Comparison of ENCODE assay signal across 19 cellular contexts in genomic region chr5:175508896-175509295, GRCh38. TPM values are rescaled to one million over a fixed set of nuclear protein-coding genes. Genes with fewer than 3 reads are reported as not detected.
DNase-seq lines count a peak whose midpoint lies in the region; FAIRE-seq and TF ChIP-seq lines count a peak whose summit lies in the region.
"Had no signal": no experiment of that assay in that cellular context is flagged by ENCODE, and none has a peak within 500 bp of the region (broad histone marks: within the 10 kb centered on the region; RNA-seq: fewer than 3 reads in every experiment).

No MANE protein-coding gene starts in this region.

- H3K27ac Mint-ChIP-seq in T-helper 2 cell treated with Interferon-gamma antibody and Interleukin-4, amounts not matched to agents 5 μg/mL and 100 μg/mL, for 36 hours: peak overlapping the region; percentile 4
- H3K27ac Mint-ChIP-seq in activated naive CD4-positive, alpha-beta T cell treated with anti-CD3 and anti-CD28 coated beads, Interleukin-2, amount 50 U/mL, for 24 hours: peak overlapping the region; percentile 59
- H3K27ac Mint-ChIP-seq in immature natural killer cell: no peak overlapping the region
- H3K27ac Mint-ChIP-seq: B cell had no signal

- peaks cover 26% of the 10 kb centered on the region for H3K4me1 Mint-ChIP-seq in T-helper 2 cell treated with Interferon-gamma antibody and Interleukin-4, amounts not matched to agents 5 μg/mL and 100 μg/mL, for 36 hours (ENCODE audit: low read depth)
- peaks cover 47% of the 10 kb centered on the region for H3K4me1 Mint-ChIP-seq in activated naive CD4-positive, alpha-beta T cell treated with anti-CD3 and anti-CD28 coated beads, Interleukin-2, amount 50 U/mL, for 24 hours
- H3K4me1 Mint-ChIP-seq in immature natural killer cell: peaks cover 7 to 10% of the 10 kb centered on the region in 2 donors

- peaks cover 39% of the 10 kb centered on the region for H3K79me2 ChIP-seq in smooth muscle cell (ENCODE audit: low read depth)

- TF ChIP-seq CTCF in smooth muscle cell (IDR thresholded peaks at IDR 0.05; ENCODE audit: borderline replicate concordance, insufficient read depth, poor library complexity, severe bottlenecking): no peak

- no peak overlapping the region for H2AFZ ChIP-seq in smooth muscle cell (ENCODE audit: low read depth)

- no peaks in the 10 kb centered on the region for H3K27me3 Mint-ChIP-seq in T-helper 2 cell treated with Interferon-gamma antibody and Interleukin-4, amounts not matched to agents 5 μg/mL and 100 μg/mL, for 36 hours (ENCODE audit: low read depth)
- H3K27me3 Mint-ChIP-seq in activated naive CD4-positive, alpha-beta T cell treated with anti-CD3 and anti-CD28 coated beads, Interleukin-2, amount 50 U/mL, for 24 hours: no peaks in the 10 kb centered on the region
- H3K27me3 Mint-ChIP-seq in immature natural killer cell (ENCODE audit: low read depth in 3 of 3): peaks cover 0 to 2% (median 0%) of the 10 kb centered on the region in 3 donors
- H3K27me3 Mint-ChIP-seq: B cell had no signal

- no peaks in the 10 kb centered on the region for H3K9me3 Mint-ChIP-seq in T-helper 2 cell treated with Interferon-gamma antibody and Interleukin-4, amounts not matched to agents 5 μg/mL and 100 μg/mL, for 36 hours
- H3K9me3 Mint-ChIP-seq in activated naive CD4-positive, alpha-beta T cell treated with anti-CD3 and anti-CD28 coated beads, Interleukin-2, amount 50 U/mL, for 24 hours: no peaks in the 10 kb centered on the region
- H3K9me3 Mint-ChIP-seq in immature natural killer cell: no peaks in the 10 kb centered on the region

- H3K4me3 Mint-ChIP-seq in T-helper 2 cell treated with Interferon-gamma antibody and Interleukin-4, amounts not matched to agents 5 μg/mL and 100 μg/mL, for 36 hours: no peak overlapping the region
- no peak overlapping the region for H3K4me3 Mint-ChIP-seq in activated naive CD4-positive, alpha-beta T cell treated with anti-CD3 and anti-CD28 coated beads, Interleukin-2, amount 50 U/mL, for 24 hours
- no peak overlapping the region for H3K4me3 Mint-ChIP-seq in immature natural killer cell
- H3K4me3 Mint-ChIP-seq: B cell had no signal

- no peak for DNase-seq in T-helper 2 cell treated with Interferon-gamma antibody and Interleukin-4, amounts not matched to agents 5 μg/mL and 100 μg/mL, for 36 hours (ENCODE audit: low spot score)
- DNase-seq in T-helper 2 cell (no peak), amniotic epithelial cell (ENCODE audit: low read depth) (peak; percentile 48), smooth muscle cell (lab: John Stamatoyannopoulos, UW; ENCODE audit: unreplicated experiment) (no peak), immature natural killer cell (no peak), RCC 7860 (ENCODE audit: low spot score) (no peak)
- no peak for DNase-seq in activated naive CD4-positive, alpha-beta T cell treated with anti-CD3 and anti-CD28 coated beads, Interleukin-2, amount 50 U/mL, for 16 hours
- DNase-seq: 8988T, COR-L47, DMS 273 treated with DMSO at 0.1 percent for 48 hours, DND-41, NCI-H1105, NCI-H1694, NCI-H2081 treated with DMSO at 0.1 percent for 48 hours, Peyer's patch had no signal

- no peak overlapping the region for H3K4me3 ChIP-seq in smooth muscle cell
- H3K4me3 ChIP-seq: K562, Peyer's patch had no signal

- no peaks in the 10 kb centered on the region for H3K4me1 ChIP-seq in smooth muscle cell (ENCODE audit: low read depth)
- H3K4me1 ChIP-seq: Peyer's patch had no signal

- H3K27ac ChIP-seq in smooth muscle cell (ENCODE audit: low read depth): peak overlapping the region; percentile 31
- H3K27ac ChIP-seq: Peyer's patch had no signal

- no peaks in the 10 kb centered on the region for H3K9me3 ChIP-seq in smooth muscle cell (replicated peaks; ENCODE audit: low read depth)
- H3K9me3 ChIP-seq: Peyer's patch had no signal

- no peak overlapping the region for H3K4me2 ChIP-seq in smooth muscle cell

- no peak for FAIRE-seq in RCC 7860 (lab: Jason Lieb, UNC)
- FAIRE-seq: H1, K562 had no signal

- peaks cover 73% of the 10 kb centered on the region for H3K36me3 Mint-ChIP-seq in T-helper 2 cell treated with Interferon-gamma antibody and Interleukin-4, amounts not matched to agents 5 μg/mL and 100 μg/mL, for 36 hours (ENCODE audit: low read depth)
- peaks cover 42% of the 10 kb centered on the region for H3K36me3 Mint-ChIP-seq in activated naive CD4-positive, alpha-beta T cell treated with anti-CD3 and anti-CD28 coated beads, Interleukin-2, amount 50 U/mL, for 24 hours
- peaks cover 26 to 34% (median 28%) of the 10 kb centered on the region in 3 donors for H3K36me3 Mint-ChIP-seq in immature natural killer cell

- no peaks in the 10 kb centered on the region for H3K27me3 ChIP-seq in smooth muscle cell (ENCODE audit: low read depth)
- H3K27me3 ChIP-seq: Peyer's patch had no signal

- no peak overlapping the region for H3K9ac ChIP-seq in smooth muscle cell (ENCODE audit: low read depth)

- peaks cover 19% of the 10 kb centered on the region for H3K36me3 ChIP-seq in smooth muscle cell (ENCODE audit: low read depth)

- H4K20me1 ChIP-seq in smooth muscle cell (ENCODE audit: low read depth): peaks cover 76% of the 10 kb centered on the region

- WGBS in smooth muscle cell (ENCODE audit: low lambda C conversion rate): 96% methylated on average over 2 of the region's 2 CpGs

- no peaks in the 10 kb centered on the region for H3F3A ChIP-seq in smooth muscle cell (ENCODE audit: low read depth)

RNA-seq across cellular contexts. Expression of gene SFXN1, which starts 30.5 kb away (rescaled TPM):
- 136 and 142 TPM in 2 replicates for total RNA-seq in smooth muscle cell
- polyA plus RNA-seq in smooth muscle cell (63.9 and 65.6 TPM in 2 replicates), immature natural killer cell (10 to 100 TPM; 24.4 to 40.3 (median 24.9) TPM)

Comparison
In these comparisons a context has a peak if more than half of its experiments do, and no peak if none do; other contexts are left out.
1. H3K27ac Mint-ChIP-seq: peak in T-helper 2 cell treated with Interferon-gamma antibody and Interleukin-4, amounts not matched to agents 5 μg/mL and 100 μg/mL, for 36 hours (single experiment) and activated naive CD4-positive, alpha-beta T cell treated with anti-CD3 and anti-CD28 coated beads, Interleukin-2, amount 50 U/mL, for 24 hours (single experiment); none in immature natural killer cell (0 of 6).